ENCODE assay signal across 2 cellular contexts in the genomic region with DNA sequence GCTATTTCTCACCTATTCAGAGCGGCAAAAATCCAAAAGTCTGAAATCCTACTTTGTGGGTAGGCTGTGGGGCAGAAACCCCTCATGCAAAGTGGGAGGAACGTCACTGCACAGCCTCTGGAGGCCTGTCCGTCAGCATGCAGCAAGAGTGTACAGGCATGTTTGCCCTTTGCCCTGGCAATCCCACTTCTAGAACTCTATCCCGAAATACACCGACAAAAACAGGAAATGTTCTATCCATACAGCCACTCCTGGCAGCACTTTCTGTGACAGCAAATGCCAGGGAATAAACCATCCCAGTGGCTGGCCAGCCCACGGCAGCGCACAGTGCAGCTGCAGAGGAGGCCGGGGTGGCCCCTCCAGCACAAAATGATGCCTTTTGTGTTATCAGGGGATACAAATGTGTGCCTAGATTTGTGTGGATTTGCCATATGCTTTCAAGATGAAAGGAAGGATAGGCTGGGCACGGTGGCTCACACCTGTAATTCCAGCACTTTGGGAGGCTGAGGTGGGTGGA.
A peak's percentile ranks its signal among the peaks of the same experiment; 100 is the strongest.
TF ChIP-seq lines count a peak whose summit lies in the region.

No MANE protein-coding gene starts in this region.

TF ChIP-seq in liver, 16 proteins besides CTCF, POLR2A, EP300 and RAD21:
- TF ChIP-seq REST (IDR thresholded peaks at IDR 0.05) = no peak
- TF ChIP-seq MAX (IDR thresholded peaks at IDR 0.05) = no peak
- TF ChIP-seq HNF4A (conservative IDR thresholded peaks at IDR 0.05) = peak; percentile 14 to 42
- TF ChIP-seq TAF1 (conservative IDR thresholded peaks at IDR 0.05) = no peak
- no peak for TF ChIP-seq ATF3 (IDR thresholded peaks at IDR 0.05)
- peak in 1 of 2 donors; percentile 8 for TF ChIP-seq RXRA (IDR thresholded peaks at IDR 0.05)
- no peak for TF ChIP-seq NR2F2 (IDR thresholded peaks at IDR 0.05)

TF ChIP-seq in HepG2, 621 proteins besides CTCF, POLR2A, EP300 and RAD21:
- TF ChIP-seq ZFX (CRISPR knock-in tag; IDR thresholded peaks at IDR 0.05; ENCODE audit: low read depth) (no peak), ZNF225 (CRISPR knock-in tag; IDR thresholded peaks at IDR 0.05) (no peak), SIN3A (IDR thresholded peaks at IDR 0.05; ENCODE audit: borderline replicate concordance, low read depth, low read length) (no peak), ZNF552 (CRISPR knock-in tag; IDR thresholded peaks at IDR 0.05; ENCODE audit: borderline replicate concordance) (no peak), ZNF589 (CRISPR knock-in tag; conservative IDR thresholded peaks at IDR 0.05) (no peak), ZNF644 (CRISPR knock-in tag; IDR thresholded peaks at IDR 0.05; ENCODE audit: low read depth) (no peak), ZNF180 (CRISPR knock-in tag; IDR thresholded peaks at IDR 0.05; ENCODE audit: borderline replicate concordance, low read depth) (no peak)
- TF ChIP-seq, protein P1, sequence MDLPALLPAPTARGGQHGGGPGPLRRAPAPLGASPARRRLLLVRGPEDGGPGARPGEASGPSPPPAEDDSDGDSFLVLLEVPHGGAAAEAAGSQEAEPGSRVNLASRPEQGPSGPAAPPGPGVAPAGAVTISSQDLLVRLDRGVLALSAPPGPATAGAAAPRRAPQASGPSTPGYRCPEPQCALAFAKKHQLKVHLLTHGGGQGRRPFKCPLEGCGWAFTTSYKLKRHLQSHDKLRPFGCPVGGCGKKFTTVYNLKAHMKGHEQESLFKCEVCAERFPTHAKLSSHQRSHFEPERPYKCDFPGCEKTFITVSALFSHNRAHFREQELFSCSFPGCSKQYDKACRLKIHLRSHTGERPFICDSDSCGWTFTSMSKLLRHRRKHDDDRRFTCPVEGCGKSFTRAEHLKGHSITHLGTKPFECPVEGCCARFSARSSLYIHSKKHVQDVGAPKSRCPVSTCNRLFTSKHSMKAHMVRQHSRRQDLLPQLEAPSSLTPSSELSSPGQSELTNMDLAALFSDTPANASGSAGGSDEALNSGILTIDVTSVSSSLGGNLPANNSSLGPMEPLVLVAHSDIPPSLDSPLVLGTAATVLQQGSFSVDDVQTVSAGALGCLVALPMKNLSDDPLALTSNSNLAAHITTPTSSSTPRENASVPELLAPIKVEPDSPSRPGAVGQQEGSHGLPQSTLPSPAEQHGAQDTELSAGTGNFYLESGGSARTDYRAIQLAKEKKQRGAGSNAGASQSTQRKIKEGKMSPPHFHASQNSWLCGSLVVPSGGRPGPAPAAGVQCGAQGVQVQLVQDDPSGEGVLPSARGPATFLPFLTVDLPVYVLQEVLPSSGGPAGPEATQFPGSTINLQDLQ (CRISPR knock-in tag; IDR thresholded peaks at IDR 0.05) = no peak
